Comparison of ENCODE assay signal across 2 cellular contexts in the genomic region with DNA sequence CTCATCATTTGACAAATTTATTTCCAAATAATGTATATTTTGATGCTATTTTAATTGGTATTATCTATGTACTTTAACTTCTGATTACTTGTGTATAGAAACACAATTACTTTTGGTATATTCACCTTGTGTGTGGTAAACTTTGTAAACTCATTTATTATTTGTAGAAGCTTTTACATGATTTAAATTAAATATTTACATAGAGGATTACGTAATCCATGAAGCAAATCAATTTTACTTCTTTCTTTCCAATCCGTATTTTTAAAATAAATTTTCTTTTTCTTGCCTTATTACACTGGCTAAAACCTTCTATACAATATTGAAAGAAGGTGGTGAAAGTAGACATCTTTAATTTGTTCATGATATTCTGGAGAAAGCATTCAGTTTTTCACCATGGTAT.
TF ChIP-seq lines count a peak whose summit lies in the region.

No MANE protein-coding gene starts in this region.

TF ChIP-seq in HepG2, 621 proteins besides CTCF, POLR2A, EP300 and RAD21 (continued from another document):
- TF ChIP-seq ATF7 (IDR thresholded peaks at IDR 0.05) (peak; percentile 74; the same call in 1 of the 2 replicates), ATF7 (CRISPR knock-in tag; IDR thresholded peaks at IDR 0.05) (no peak), SNAPC2 (CRISPR knock-in tag; IDR thresholded peaks at IDR 0.05) (no peak)

TF ChIP-seq in K562, 482 proteins besides CTCF, POLR2A, EP300 and RAD21:
- TF ChIP-seq, protein P1, sequence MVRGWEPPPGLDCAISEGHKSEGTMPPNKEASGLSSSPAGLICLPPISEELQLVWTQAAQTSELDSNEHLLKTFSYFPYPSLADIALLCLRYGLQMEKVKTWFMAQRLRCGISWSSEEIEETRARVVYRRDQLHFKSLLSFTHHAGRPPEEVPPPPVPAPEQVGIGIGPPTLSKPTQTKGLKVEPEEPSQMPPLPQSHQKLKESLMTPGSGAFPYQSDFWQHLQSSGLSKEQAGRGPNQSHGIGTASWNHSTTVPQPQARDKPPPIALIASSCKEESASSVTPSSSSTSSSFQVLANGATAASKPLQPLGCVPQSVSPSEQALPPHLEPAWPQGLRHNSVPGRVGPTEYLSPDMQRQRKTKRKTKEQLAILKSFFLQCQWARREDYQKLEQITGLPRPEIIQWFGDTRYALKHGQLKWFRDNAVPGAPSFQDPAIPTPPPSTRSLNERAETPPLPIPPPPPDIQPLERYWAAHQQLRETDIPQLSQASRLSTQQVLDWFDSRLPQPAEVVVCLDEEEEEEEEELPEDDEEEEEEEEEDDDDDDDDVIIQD (CRISPR knock-in tag; IDR thresholded peaks at IDR 0.05), result no peak
- TF ChIP-seq, protein P2, sequence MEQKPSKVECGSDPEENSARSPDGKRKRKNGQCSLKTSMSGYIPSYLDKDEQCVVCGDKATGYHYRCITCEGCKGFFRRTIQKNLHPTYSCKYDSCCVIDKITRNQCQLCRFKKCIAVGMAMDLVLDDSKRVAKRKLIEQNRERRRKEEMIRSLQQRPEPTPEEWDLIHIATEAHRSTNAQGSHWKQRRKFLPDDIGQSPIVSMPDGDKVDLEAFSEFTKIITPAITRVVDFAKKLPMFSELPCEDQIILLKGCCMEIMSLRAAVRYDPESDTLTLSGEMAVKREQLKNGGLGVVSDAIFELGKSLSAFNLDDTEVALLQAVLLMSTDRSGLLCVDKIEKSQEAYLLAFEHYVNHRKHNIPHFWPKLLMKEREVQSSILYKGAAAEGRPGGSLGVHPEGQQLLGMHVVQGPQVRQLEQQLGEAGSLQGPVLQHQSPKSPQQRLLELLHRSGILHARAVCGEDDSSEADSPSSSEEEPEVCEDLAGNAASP (IDR thresholded peaks at IDR 0.05), result no peak
- TF ChIP-seq, protein P3, sequence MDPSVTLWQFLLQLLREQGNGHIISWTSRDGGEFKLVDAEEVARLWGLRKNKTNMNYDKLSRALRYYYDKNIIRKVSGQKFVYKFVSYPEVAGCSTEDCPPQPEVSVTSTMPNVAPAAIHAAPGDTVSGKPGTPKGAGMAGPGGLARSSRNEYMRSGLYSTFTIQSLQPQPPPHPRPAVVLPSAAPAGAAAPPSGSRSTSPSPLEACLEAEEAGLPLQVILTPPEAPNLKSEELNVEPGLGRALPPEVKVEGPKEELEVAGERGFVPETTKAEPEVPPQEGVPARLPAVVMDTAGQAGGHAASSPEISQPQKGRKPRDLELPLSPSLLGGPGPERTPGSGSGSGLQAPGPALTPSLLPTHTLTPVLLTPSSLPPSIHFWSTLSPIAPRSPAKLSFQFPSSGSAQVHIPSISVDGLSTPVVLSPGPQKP (CRISPR knock-in tag; IDR thresholded peaks at IDR 0.05), result no peak
- TF ChIP-seq FOXK1 (CRISPR knock-in tag; IDR thresholded peaks at IDR 0.05; ENCODE audit: borderline replicate concordance), result no peak
- no peak for TF ChIP-seq POLR2G (IDR thresholded peaks at IDR 0.05; ENCODE audit: low read depth, low read length)
- TF ChIP-seq MCM5 (IDR thresholded peaks at IDR 0.05; ENCODE audit: low read depth), result no peak
- no peak for TF ChIP-seq SNRNP70 (optimal IDR thresholded peaks at IDR 0.05; ENCODE audit: low read depth, low read length)
- TF ChIP-seq CBFA2T3 (IDR thresholded peaks at IDR 0.05), result no peak
- TF ChIP-seq CEBPB (tag; IDR thresholded peaks at IDR 0.05), result 0 out of 2 replicates have a peak, but pooled peaks have one; percentile 10
- TF ChIP-seq ZNF263 (CRISPR knock-in tag; IDR thresholded peaks at IDR 0.05; ENCODE audit: borderline replicate concordance), result no peak
- no peak for TF ChIP-seq CEBPG (CRISPR knock-in tag; IDR thresholded peaks at IDR 0.05)
- peak in 1 of 2 experiments; percentile 53; a peak in 2 of 4 replicates for TF ChIP-seq CEBPG (tag; conservative IDR thresholded peaks at IDR 0.05 in 1 of 2, IDR thresholded peaks at IDR 0.05 in 1 of 2)
TF ChIP-seq in K562: peak in this region for 2.
